ENCODE assay signal across 1 cellular context in genomic region chr15:68232937-68233336, GRCh38.
TF ChIP-seq lines count a peak whose summit lies in the region.

No MANE protein-coding gene starts in this region.

TF ChIP-seq in HepG2, 621 proteins besides CTCF, POLR2A, EP300 and RAD21:
- TF ChIP-seq ZMYM3 (CRISPR knock-in tag; IDR thresholded peaks at IDR 0.05) (peak; percentile 2; the same call in 1 of the 2 replicates), ZNF34 (CRISPR knock-in tag; IDR thresholded peaks at IDR 0.05; ENCODE audit: borderline replicate concordance) (no peak)
